In the genomic region with DNA sequence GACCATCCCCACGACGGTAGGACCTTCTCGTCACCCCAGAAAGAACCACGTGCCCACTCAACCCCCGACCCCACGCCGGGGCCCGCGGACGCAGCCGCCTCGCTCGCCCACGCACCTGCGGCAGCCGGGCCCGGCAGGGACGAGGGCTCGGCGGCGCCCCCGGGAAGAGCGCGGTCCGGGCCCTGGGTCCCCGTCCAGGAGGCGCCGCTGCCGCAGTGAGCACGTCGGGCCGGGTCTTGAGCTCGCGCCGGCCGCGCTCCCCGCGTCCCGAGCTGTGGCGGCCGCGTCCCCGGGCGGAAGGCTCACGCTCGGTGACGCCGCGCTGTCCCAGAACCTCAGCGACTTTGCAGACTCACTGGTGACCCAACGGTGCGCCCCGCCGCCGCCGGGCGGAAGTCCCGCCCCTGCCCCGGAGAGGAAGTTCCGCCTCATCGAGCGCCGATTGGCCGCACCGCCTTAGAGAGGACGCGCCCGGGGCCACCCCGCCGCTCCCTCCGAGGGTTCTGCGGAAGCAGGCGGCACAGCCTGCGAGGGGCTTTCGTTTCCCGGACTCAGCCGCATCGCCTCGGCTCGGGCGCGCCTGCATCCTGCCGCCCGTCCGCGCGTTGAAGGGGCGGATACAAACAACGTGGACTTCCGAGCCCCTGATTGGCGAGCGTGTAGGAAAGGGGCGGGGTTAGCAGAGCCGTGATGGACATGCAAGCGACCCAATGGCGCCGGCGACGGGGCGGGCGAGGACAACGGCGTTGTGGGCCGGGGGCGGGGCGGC, we compare ENCODE assay signal across 8 cellular contexts. TPM values are rescaled to one million over a fixed set of nuclear protein-coding genes. Genes with fewer than 3 reads are reported as not detected.
DNase-seq lines count a peak whose midpoint lies in the region; TF ChIP-seq lines count a peak whose summit lies in the region.

No MANE protein-coding gene starts in this region.

- H3K36me3 Mint-ChIP-seq in nephron (ENCODE audit: low read depth): peaks cover under 1% of the 10 kb centered on the region

- POLR2A ChIA-PET in RWPE1 (lab: Yijun Ruan, JAX; ENCODE audit: low non-redundant PET): no interaction called here

- DNase-seq in ELF-1 (ENCODE audit: low read depth, low spot score) (peak; percentile 98), H4 (ENCODE audit: low spot score) (peak; percentile 81), LoVo (ENCODE audit: low spot score) (peak; percentile 93), RWPE1 (ENCODE audit: low spot score) (peak; percentile 92), fibroblast of pulmonary artery (ENCODE audit: low read depth) (peak; percentile 96)
- DNase-seq in activated T-helper 9 cell treated with anti-CD3 and anti-CD28 coated beads, Interleukin-2, amount 50 U/mL, for 16 hours (ENCODE audit: low read depth): peak; percentile 98
- peak; percentile 96 for DNase-seq in stimulated activated naive CD4-positive, alpha-beta T cell treated with Interleukin-2 at 50 U/mL for 16 hours (lab: John Stamatoyannopoulos, UW)

- no peaks in the 10 kb centered on the region for H3K9me3 Mint-ChIP-seq in nephron

- peak overlapping the region; percentile 83 for H3K4me3 ChIP-seq in fibroblast of pulmonary artery (replicated peaks; ENCODE audit: low read depth, low read length)

- peaks cover 38% of the 10 kb centered on the region for H3K4me1 Mint-ChIP-seq in nephron

- H3K4me3 Mint-ChIP-seq in nephron: peak overlapping the region; percentile 98 to 99 (median 99)

- H3K27me3 Mint-ChIP-seq in nephron (ENCODE audit: low read depth): peaks cover 8% of the 10 kb centered on the region

- TF ChIP-seq CTCF in RWPE1 (conservative IDR thresholded peaks at IDR 0.05; ENCODE audit: low read depth) (no peak), fibroblast of pulmonary artery (IDR thresholded peaks at IDR 0.05; ENCODE audit: low read length, missing control alignments) (no peak), nephron (IDR thresholded peaks at IDR 0.05; ENCODE audit: unreplicated experiment in 3 of 3) (no peak)

- peak overlapping the region; percentile 98 to 100 (median 99) for H3K27ac Mint-ChIP-seq in nephron

- CTCF ChIA-PET in RWPE1 (lab: Yijun Ruan, JAX): no interaction called here

- H3K27ac ChIP-seq in RWPE1: peak overlapping the region; percentile 98

RNA-seq across cellular contexts. Expression of gene RAB40C, which starts 0.8 kb away (rescaled TPM):
- total RNA-seq in H4 (2014; rRNA removed; shearing (Covaris generic)): 4.4 and 5.1 TPM in 2 replicates

RNA-seq across cellular contexts. Expression of gene PIGQ, which starts 19.3 kb away (rescaled TPM):
- total RNA-seq in H4 (2014; rRNA removed; shearing (Covaris generic)): 7.6 and 7.7 TPM in 2 replicates

RNA-seq across cellular contexts. Expression of gene NHLRC4, which starts 22.3 kb away (rescaled TPM):
- 0.06 and 0.43 TPM in 2 replicates for total RNA-seq in H4 (2014; rRNA removed; shearing (Covaris generic))

RNA-seq across cellular contexts. Expression of gene PRR35, which starts 28.9 kb away (rescaled TPM):
- not detected in 2 replicates for total RNA-seq in H4 (2014; rRNA removed; shearing (Covaris generic))

RNA-seq across cellular contexts. Expression of gene WFIKKN1, which starts 41.7 kb away (rescaled TPM):
- not detected in 2 replicates for total RNA-seq in H4 (2014; rRNA removed; shearing (Covaris generic))

Comparison
In these comparisons a context has a peak if more than half of its experiments do, and no peak if none do; other contexts are left out.
1. Peak in every context shown above with its lines: DNase-seq, H3K4me3 ChIP-seq and H3K27ac ChIP-seq.